ENCODE assay signal across 9 cellular contexts in the genomic region with DNA sequence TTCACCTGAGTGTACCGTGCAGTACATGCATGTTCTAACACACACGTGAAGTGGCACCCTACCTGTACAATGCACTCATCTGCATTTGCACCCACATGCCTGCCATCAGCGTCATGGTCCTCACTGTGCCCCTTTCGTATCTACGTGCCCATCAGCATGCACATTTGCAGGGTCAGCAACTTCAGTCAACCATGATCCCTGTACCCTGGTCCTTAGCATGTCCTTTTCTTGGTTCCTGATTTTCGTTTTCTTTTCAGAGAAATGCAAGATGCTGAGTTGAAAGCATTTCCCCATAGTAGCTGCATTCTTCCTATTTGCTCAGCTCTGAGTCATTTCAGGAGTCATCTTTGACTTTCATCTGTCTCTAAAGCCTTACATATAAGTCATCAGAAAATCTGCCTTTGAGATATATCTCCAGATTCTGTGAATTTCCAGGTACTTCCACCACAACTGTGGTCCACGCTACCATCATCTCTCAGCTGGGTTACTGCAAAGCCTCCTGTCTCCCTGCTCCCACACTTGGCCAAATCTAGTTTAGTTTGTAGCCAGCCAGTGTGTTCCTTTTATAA. TPM values are rescaled to one million over a fixed set of nuclear protein-coding genes. Genes with fewer than 3 reads are reported as not detected.
DNase-seq lines count a peak whose midpoint lies in the region; ATAC-seq lines count a peak whose summit lies in the region.
"Had no signal": no experiment of that assay in that cellular context is flagged by ENCODE, and none has a peak within 500 bp of the region (broad histone marks: within the 10 kb centered on the region; RNA-seq: fewer than 3 reads in every experiment).

No MANE protein-coding gene starts in this region.

- H3K27ac Mint-ChIP-seq in activated CD8-positive, alpha-beta T cell treated with anti-CD3 and anti-CD28 coated beads, Interleukin-2, amount 10 ng/mL, durations not matched to agents 7 days and 5 days = peak overlapping the region; percentile 56

- H3K4me1 ChIP-seq in mesendoderm (ENCODE audit: control insufficient read depth, low read depth, low read length) = no peaks in the 10 kb centered on the region

- H4K8ac ChIP-seq in mesendoderm (ENCODE audit: low read depth, low read length) = no peak overlapping the region

- H3K4me3 Mint-ChIP-seq in activated CD8-positive, alpha-beta T cell treated with anti-CD3 and anti-CD28 coated beads, Interleukin-2, amount 10 ng/mL, durations not matched to agents 7 days and 5 days = peak overlapping the region; percentile 21

- no peak overlapping the region for H2BK15ac ChIP-seq in mesendoderm (replicated peaks; ENCODE audit: low read depth)

- no peak overlapping the region for H3K27ac ChIP-seq in mesendoderm (ENCODE audit: low read depth, low read length)

- H3K4me3 ChIP-seq in mesendoderm (ENCODE audit: low read length) = no peak overlapping the region

- peaks cover 27% of the 10 kb centered on the region for H3K4me1 Mint-ChIP-seq in activated CD8-positive, alpha-beta T cell treated with anti-CD3 and anti-CD28 coated beads, Interleukin-2, amount 10 ng/mL, durations not matched to agents 7 days and 5 days (ENCODE audit: low read depth)

- no peak overlapping the region for H2BK5ac ChIP-seq in mesendoderm (ENCODE audit: low read length)

- POLR2A ChIA-PET in activated CD8-positive, alpha-beta T cell treated with anti-CD3 and anti-CD28 coated beads, Interleukin-2, amount 10 ng/mL, durations not matched to agents 7 days and 5 days (lab: Charles Lee) = interaction anchor here (0.5 to 2.4 kb wide), 3 partner anchors 13 to 464 kb away, joined by 3 to 16 read pairs (median 4); a partner anchor contains a TSS

- no peak overlapping the region for H2BK120ac ChIP-seq in mesendoderm (ENCODE audit: low read depth, low read length)

- no peak overlapping the region for H3K56ac ChIP-seq in mesendoderm (ENCODE audit: low read length)

- H3K4me2 ChIP-seq in mesendoderm (ENCODE audit: low read length) = no peak overlapping the region

- no peaks in the 10 kb centered on the region for H3K79me2 ChIP-seq in mesendoderm (ENCODE audit: control insufficient read depth, insufficient read depth, low read length)

- peak; percentile 92 for ATAC-seq in HG03095 (IDR thresholded peaks at IDR 0.05; ENCODE audit: unreplicated experiment)
- ATAC-seq in activated CD8-positive, alpha-beta T cell treated with anti-CD3 and anti-CD28 coated beads, Interleukin-2, amount 10 ng/mL, durations not matched to agents 7 days and 5 days = peak; percentile 93

- no peaks in the 10 kb centered on the region for H3K27me3 ChIP-seq in mesendoderm (ENCODE audit: insufficient read depth, low read length, poor library complexity)

- H4K5ac ChIP-seq in mesendoderm (ENCODE audit: low read length) = no peak overlapping the region

- H3K36me3 Mint-ChIP-seq in activated CD8-positive, alpha-beta T cell treated with anti-CD3 and anti-CD28 coated beads, Interleukin-2, amount 10 ng/mL, durations not matched to agents 7 days and 5 days (ENCODE audit: low read depth) = peaks cover 15% of the 10 kb centered on the region

- H3K9ac ChIP-seq in mesendoderm (ENCODE audit: low read length) = no peak overlapping the region

- no peak overlapping the region for H3K23ac ChIP-seq in mesendoderm (ENCODE audit: low read length)

- CTCF ChIA-PET in activated CD8-positive, alpha-beta T cell treated with anti-CD3 and anti-CD28 coated beads, Interleukin-2, amount 10 ng/mL, durations not matched to agents 7 days and 5 days (lab: Charles Lee) = interaction anchor here (0.9 to 1.8 kb wide), 5 partner anchors 11 to 58 kb away, joined by 4 to 9 read pairs (median 6); no protein-coding TSS in a partner anchor

- no peak overlapping the region for H3K4ac ChIP-seq in mesendoderm (ENCODE audit: low read depth, low read length)

- peaks cover 9% of the 10 kb centered on the region for H3K27me3 Mint-ChIP-seq in activated CD8-positive, alpha-beta T cell treated with anti-CD3 and anti-CD28 coated beads, Interleukin-2, amount 10 ng/mL, durations not matched to agents 7 days and 5 days (ENCODE audit: low read depth)

- peak; percentile 72 for DNase-seq in stimulated activated CD4-positive, alpha-beta T cell treated with anti-CD3 and anti-CD28 coated beads, Interleukin-1b, Interleukin-23, amount 100 ng/mL, for 48 hours
- no peak for DNase-seq in stimulated activated CD4-positive, alpha-beta T cell treated with anti-CD3 and anti-CD28 coated beads, Interleukin-4, amount 100 ng/mL, for 4 hours
- DNase-seq in activated CD8-positive, alpha-beta T cell treated with anti-CD3 and anti-CD28 coated beads, Interleukin-2, amount 10 ng/mL, durations not matched to agents 7 days and 5 days = peak; percentile 76
- peak in 2 of 3 donors; percentile 24 to 48 for DNase-seq in stimulated activated CD4-positive, alpha-beta T cell treated with anti-CD3 and anti-CD28 coated beads, TNF-alpha, amount 100 ng/mL, for 48 hours (ENCODE audit: low read depth in 3 of 3)
- DNase-seq in NCI-H1436 treated with DMSO at 0.1 percent for 48 hours (lab: John Stamatoyannopoulos, UW) (no peak), mesendoderm (no peak), iPS-NIHi7 (ENCODE audit: extremely low spot score) (no peak)
- DNase-seq: DND-41 had no signal

- no peak overlapping the region for H3K18ac ChIP-seq in mesendoderm (ENCODE audit: low read length)

- no peaks in the 10 kb centered on the region for H3K79me1 ChIP-seq in mesendoderm (ENCODE audit: low read length)

- H3K36me3 ChIP-seq in mesendoderm (ENCODE audit: control insufficient read depth, insufficient read depth, low read length) = no peaks in the 10 kb centered on the region

- no CpG with 5 or more reads among the region's 7 CpGs for WGBS in mesendoderm (ENCODE audit: extremely low coverage, insufficient coverage, low lambda C conversion rate)

- H2AK5ac ChIP-seq in mesendoderm (ENCODE audit: low read length) = no peak overlapping the region

- H3K9me3 Mint-ChIP-seq in activated CD8-positive, alpha-beta T cell treated with anti-CD3 and anti-CD28 coated beads, Interleukin-2, amount 10 ng/mL, durations not matched to agents 7 days and 5 days (ENCODE audit: insufficient read depth) = peaks cover 23% of the 10 kb centered on the region

RNA-seq across cellular contexts. Expression of a gene that starts 14.7 kb away (rescaled TPM):
- total RNA-seq in activated CD8-positive, alpha-beta T cell treated with anti-CD3 and anti-CD28 coated beads, Interleukin-2, amount 10 ng/mL, durations not matched to agents 7 days and 5 days = 100 to 1,000 TPM; 123 to 129 TPM
- polyA plus RNA-seq in mesendoderm (2013, experiment 1 of 2) = 41.5 TPM
- 40.2 TPM for polyA plus RNA-seq in mesendoderm (2013, experiment 2 of 2)

Comparison
In these comparisons a context has a peak if more than half of its experiments do, and no peak if none do; other contexts are left out.
1. DNase-seq: peak in stimulated activated CD4-positive, alpha-beta T cell treated with anti-CD3 and anti-CD28 coated beads, Interleukin-1b, Interleukin-23, amount 100 ng/mL, for 48 hours (single experiment), activated CD8-positive, alpha-beta T cell treated with anti-CD3 and anti-CD28 coated beads, Interleukin-2, amount 10 ng/mL, durations not matched to agents 7 days and 5 days (single experiment) and stimulated activated CD4-positive, alpha-beta T cell treated with anti-CD3 and anti-CD28 coated beads, TNF-alpha, amount 100 ng/mL, for 48 hours (2 of 3); none in stimulated activated CD4-positive, alpha-beta T cell treated with anti-CD3 and anti-CD28 coated beads, Interleukin-4, amount 100 ng/mL, for 4 hours (0 of 2), NCI-H1436 treated with DMSO at 0.1 percent for 48 hours (single experiment), mesendoderm (single experiment) and iPS-NIHi7 (single experiment).